Comparison of ENCODE assay signal across 27 cellular contexts in genomic region chr1:40105028-40105427, GRCh38.
"Had no signal": no experiment of that assay in that cellular context is flagged by ENCODE, and none has a peak within 500 bp of the region (broad histone marks: within the 10 kb centered on the region; RNA-seq: fewer than 3 reads in every experiment).

No MANE protein-coding gene starts in this region.

- ATAC-seq: left colon, left lung, lower lobe of right lung, pancreas, right cardiac atrium, sciatic nerve, upper lobe of right lung had no signal

- DNase-seq: hypothalamus; immature natural killer cell; kidney; left colon; left lung; lower lobe of right lung; mammary epithelial cell; mesenchymal stem cell; naive B cell; nucleus accumbens; pancreas; retina; right cardiac atrium; stimulated activated CD4-positive, alpha-beta T cell treated with anti-CD3 and anti-CD28 coated beads, Interleukin-12 subunit alpha, Interleukin-12 subunit beta, amount 100 ng/mL, for 4 hours; stimulated activated CD4-positive, alpha-beta T cell treated with anti-CD3 and anti-CD28 coated beads, Interleukin-15, amount 100 ng/mL, for 24 hours; stimulated activated CD4-positive, alpha-beta T cell treated with anti-CD3 and anti-CD28 coated beads, Interleukin-2, amount 100 ng/mL, for 24 hours; stimulated activated CD4-positive, alpha-beta T cell treated with anti-CD3 and anti-CD28 coated beads, Interleukin-4, amount 100 ng/mL, for 1 hour; stimulated activated naive CD4-positive, alpha-beta T cell; tibial artery; trophoblast cell; upper lobe of right lung had no signal

- H3K4me3 Mint-ChIP-seq: immature natural killer cell; naive B cell; nephron; neural crest cell; stimulated activated naive CD8-positive, alpha-beta T cell treated with anti-CD3 and anti-CD28 coated beads, Interleukin-15, Interleukin-2, amounts not matched to agents 100 ng/mL and 50 ng/mL, for 24 hours had no signal

- FAIRE-seq: islet of Langerhans, kidney, pancreas, urothelium cell line had no signal

- H3K4me1 Mint-ChIP-seq: immature natural killer cell, naive B cell, nephron, neural crest cell had no signal

- H3K27ac Mint-ChIP-seq: immature natural killer cell; nephron; stimulated activated naive CD8-positive, alpha-beta T cell treated with anti-CD3 and anti-CD28 coated beads, Interleukin-15, Interleukin-2, amounts not matched to agents 100 ng/mL and 50 ng/mL, for 24 hours had no signal
